In the genomic region with DNA sequence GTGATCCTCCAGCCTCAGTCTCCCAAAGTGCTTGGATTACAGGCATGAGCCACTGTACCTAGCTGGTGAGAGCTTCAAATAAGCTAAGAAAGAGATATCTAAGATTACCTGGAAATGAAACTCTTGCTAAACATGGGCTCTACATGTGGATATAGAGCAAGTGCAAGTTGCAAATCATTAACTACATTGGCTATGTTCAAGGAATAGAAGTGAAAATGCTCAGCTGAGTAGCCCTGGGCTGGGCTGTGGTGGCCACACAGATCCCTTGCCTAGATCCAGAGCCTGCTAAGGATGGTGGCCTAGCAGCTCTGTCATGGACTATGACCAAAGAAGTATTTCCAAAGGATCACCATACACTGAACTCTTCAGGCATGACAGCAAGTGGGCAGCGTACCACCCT, we compare ENCODE assay signal across 26 cellular contexts.
"Had no signal": no experiment of that assay in that cellular context is flagged by ENCODE, and none has a peak within 500 bp of the region (broad histone marks: within the 10 kb centered on the region; RNA-seq: fewer than 3 reads in every experiment).

No MANE protein-coding gene starts in this region.

- H3K9me3 ChIP-seq: neutrophil, pancreas, prostate gland, stomach, thoracic aorta, thyroid gland, tibial nerve, upper lobe of left lung, vagina had no signal

- ATAC-seq: naive thymus-derived CD8-positive, alpha-beta T cell; natural killer cell treated with Interleukin-12 subunit alpha and Interleukin-12 subunit beta and Interleukin-15 and Interleukin-18, amount 100 ng/mL, for 72 hours; pancreas; right cardiac atrium; sciatic nerve; stimulated activated effector memory CD8-positive, alpha-beta T cell treated with anti-CD3 and anti-CD28 coated beads, Interleukin-12 subunit alpha, Interleukin-12 subunit beta, amount 100 ng/mL, for 72 hours; stimulated activated naive B cell treated with anti-CD40 and anti-IgM and Interleukin-4, amounts not matched to agents 10 μg/mL and 1 μg/mL and 100 μg/mL, for 72 hours had no signal

- H3K4me1 Mint-ChIP-seq: nephron progenitor cell; stimulated activated effector memory CD8-positive, alpha-beta T cell treated with anti-CD3 and anti-CD28 coated beads, Interleukin-12 subunit alpha, Interleukin-12 subunit beta, amount 100 ng/mL, for 72 hours; stimulated activated naive B cell treated with anti-CD40 and anti-IgM and Interleukin-4, amounts not matched to agents 10 μg/mL and 1 μg/mL and 100 μg/mL, for 72 hours had no signal

- H3K9me3 Mint-ChIP-seq: natural killer cell treated with Interleukin-12 subunit alpha and Interleukin-12 subunit beta and Interleukin-15 and Interleukin-18, amount 100 ng/mL, for 72 hours; nephron progenitor cell; stimulated activated effector memory CD8-positive, alpha-beta T cell treated with anti-CD3 and anti-CD28 coated beads, Interleukin-12 subunit alpha, Interleukin-12 subunit beta, amount 100 ng/mL, for 72 hours; stimulated activated naive CD8-positive, alpha-beta T cell treated with anti-CD3 and anti-CD28 coated beads, Interleukin-15, Interleukin-2, amounts not matched to agents 100 ng/mL and 50 ng/mL, for 24 hours had no signal

- H3K27ac ChIP-seq: neutrophil, pancreas, prostate gland, skin epidermis, stomach, thoracic aorta, thyroid gland, tibial nerve, upper lobe of left lung, vagina had no signal

- H3K4me3 Mint-ChIP-seq: naive thymus-derived CD8-positive, alpha-beta T cell; natural killer cell treated with Interleukin-12 subunit alpha and Interleukin-12 subunit beta and Interleukin-15 and Interleukin-18, amount 100 ng/mL, for 72 hours; nephron progenitor cell; neural crest cell; stimulated activated effector memory CD8-positive, alpha-beta T cell treated with anti-CD3 and anti-CD28 coated beads, Interleukin-12 subunit alpha, Interleukin-12 subunit beta, amount 100 ng/mL, for 72 hours; stimulated activated naive B cell treated with anti-CD40 and anti-IgM and Interleukin-4, amounts not matched to agents 10 μg/mL and 1 μg/mL and 100 μg/mL, for 72 hours; stimulated activated naive CD8-positive, alpha-beta T cell treated with anti-CD3 and anti-CD28 coated beads, Interleukin-15, Interleukin-2, amounts not matched to agents 100 ng/mL and 50 ng/mL, for 24 hours had no signal

- DNase-seq: naive thymus-derived CD8-positive, alpha-beta T cell; nephron progenitor cell; nucleus accumbens; pancreas; right cardiac atrium; stimulated activated CD4-positive, alpha-beta T cell treated with anti-CD3 and anti-CD28 coated beads, Interleukin-15, amount 100 ng/mL, for 24 hours; stimulated activated CD4-positive, alpha-beta T cell treated with anti-CD3 and anti-CD28 coated beads, Interleukin-2, amount 100 ng/mL, for 24 hours; stimulated activated CD4-positive, alpha-beta T cell treated with anti-CD3 and anti-CD28 coated beads, Interleukin-2, amount 100 ng/mL, for 48 hours; stimulated activated CD4-positive, alpha-beta T cell treated with anti-CD3 and anti-CD28 coated beads, Interleukin-4, amount 100 ng/mL, for 24 hours; stimulated activated naive B cell treated with anti-CD40 and anti-IgM and Interleukin-4, amounts not matched to agents 10 μg/mL and 1 μg/mL and 100 μg/mL, for 72 hours; stimulated activated naive CD4-positive, alpha-beta T cell treated with Interleukin-2 at 50 U/mL for 16 hours; stomach; thyroid gland; trophoblast cell; upper lobe of left lung had no signal

- H3K27ac Mint-ChIP-seq: naive thymus-derived CD8-positive, alpha-beta T cell; natural killer cell treated with Interleukin-12 subunit alpha and Interleukin-12 subunit beta and Interleukin-15 and Interleukin-18, amount 100 ng/mL, for 72 hours; nephron progenitor cell; stimulated activated effector memory CD8-positive, alpha-beta T cell treated with anti-CD3 and anti-CD28 coated beads, Interleukin-12 subunit alpha, Interleukin-12 subunit beta, amount 100 ng/mL, for 72 hours; stimulated activated naive B cell treated with anti-CD40 and anti-IgM and Interleukin-4, amounts not matched to agents 10 μg/mL and 1 μg/mL and 100 μg/mL, for 72 hours; stimulated activated naive CD8-positive, alpha-beta T cell treated with anti-CD3 and anti-CD28 coated beads, Interleukin-15, Interleukin-2, amounts not matched to agents 100 ng/mL and 50 ng/mL, for 24 hours had no signal

- H3K36me3 Mint-ChIP-seq: naive thymus-derived CD8-positive, alpha-beta T cell; natural killer cell treated with Interleukin-12 subunit alpha and Interleukin-12 subunit beta and Interleukin-15 and Interleukin-18, amount 100 ng/mL, for 72 hours; stimulated activated effector memory CD8-positive, alpha-beta T cell treated with anti-CD3 and anti-CD28 coated beads, Interleukin-12 subunit alpha, Interleukin-12 subunit beta, amount 100 ng/mL, for 72 hours; stimulated activated naive B cell treated with anti-CD40 and anti-IgM and Interleukin-4, amounts not matched to agents 10 μg/mL and 1 μg/mL and 100 μg/mL, for 72 hours had no signal

- H3K36me3 ChIP-seq: neutrophil, pancreas, prostate gland, stomach, thoracic aorta, thyroid gland, tibial nerve, upper lobe of left lung, vagina had no signal

- H3K4me3 ChIP-seq: pancreas, prostate gland, skin epidermis, stomach, thoracic aorta, thyroid gland, tibial nerve, upper lobe of left lung, vagina had no signal

- H3K27me3 ChIP-seq: neutrophil, pancreas, thyroid gland, tibial nerve, upper lobe of left lung, vagina had no signal
